Comparison of ENCODE assay signal across 1 cellular context in genomic region chr2:241268306-241268705, GRCh38.
TF ChIP-seq lines count a peak whose summit lies in the region.

No MANE protein-coding gene starts in this region.

TF ChIP-seq in WTC11, 78 proteins besides CTCF, POLR2A, EP300 and RAD21 (continued from another document):
- no peak for TF ChIP-seq ZBTB43 (CRISPR knock-in tag; IDR thresholded peaks at IDR 0.05)
- TF ChIP-seq ZNF671 (CRISPR knock-in tag; IDR thresholded peaks at IDR 0.05), result no peak
- no peak for TF ChIP-seq ERG (CRISPR knock-in tag; IDR thresholded peaks at IDR 0.05)
- no peak for TF ChIP-seq NR2C2 (CRISPR knock-in tag; IDR thresholded peaks at IDR 0.05)
- no peak for TF ChIP-seq ATF1 (CRISPR knock-in tag; IDR thresholded peaks at IDR 0.05)
- no peak for TF ChIP-seq FOXP4 (CRISPR knock-in tag; IDR thresholded peaks at IDR 0.05)
- no peak for TF ChIP-seq RORB (CRISPR knock-in tag; IDR thresholded peaks at IDR 0.05)
- TF ChIP-seq ZNF138 (CRISPR knock-in tag; conservative IDR thresholded peaks at IDR 0.05), result no peak
